ENCODE assay signal across 8 cellular contexts in genomic region chr20:5933802-5934436, GRCh38. TPM values are rescaled to one million over a fixed set of nuclear protein-coding genes. Genes with fewer than 3 reads are reported as not detected.
DNase-seq lines count a peak whose midpoint lies in the region; ATAC-seq lines count a peak whose summit lies in the region.

No MANE protein-coding gene starts in this region.

- intact Hi-C loops in aorta (cut with DNase I) = no loop called here

- WGBS in aorta, 2 donors = 56 to 61% methylated on average over 7 of the region's 7 CpGs

- H3K9me3 ChIP-seq in aorta (ENCODE audit: control insufficient read depth, low read length) = no peaks in the 10 kb centered on the region

- H3K27me3 ChIP-seq in aorta (ENCODE audit: control insufficient read depth in 1 of 2, insufficient read depth in 2 of 2, low read length in 1 of 2) = no peaks in the 10 kb centered on the region

- ATAC-seq in HG02973 (IDR thresholded peaks at IDR 0.05; ENCODE audit: unreplicated experiment) (peak; percentile 51), HG03520 (IDR thresholded peaks at IDR 0.05; ENCODE audit: unreplicated experiment) (no peak), aorta (ENCODE audit: low FRiP score) (no peak)

- H3K27ac ChIP-seq in aorta (ENCODE audit: low read depth in 1 of 2, low read length in 2 of 2) = no peak overlapping the region

- no peaks in the 10 kb centered on the region for H3K4me1 ChIP-seq in aorta (ENCODE audit: control insufficient read depth in 1 of 2, insufficient read depth in 2 of 2, low read length in 2 of 2)

- DNase-seq in NCI-H2196 (lab: John Stamatoyannopoulos, UW; ENCODE audit: unreplicated experiment) = peak; percentile 47
- DNase-seq in NCI-H2196 treated with DMSO at 0.1 percent for 48 hours (lab: John Stamatoyannopoulos, UW; ENCODE audit: unreplicated experiment) = no peak
- peak; percentile 42 for DNase-seq in RPMI7951 (ENCODE audit: low read depth)
- peak; percentile 62 for DNase-seq in iPS-NIHi7 (ENCODE audit: extremely low spot score)
- no peak for DNase-seq in NCI-H187 (lab: John Stamatoyannopoulos, UW)
- no peak for DNase-seq in aorta

- H3K4me3 ChIP-seq in aorta (ENCODE audit: low read length in 2 of 2) = no peak overlapping the region

- peaks cover 2 to 4% of the 10 kb centered on the region in 2 donors for H3K36me3 ChIP-seq in aorta (ENCODE audit: control insufficient read depth in 1 of 2, insufficient read depth in 2 of 2, low read length in 1 of 2)

RNA-seq across cellular contexts. Expression of gene TRMT6, which starts 16.4 kb away (rescaled TPM):
- total RNA-seq in RPMI7951 (2014; rRNA removed; shearing (Covaris generic)) = 20.9 and 21.9 TPM in 2 replicates
- 10 to 100 TPM in 1 of 2 donors, 1 to 10 TPM in 1; 8.9 to 11.0 TPM for total RNA-seq in aorta
- polyA plus RNA-seq in aorta = 1 to 10 TPM; 2.4 to 7.5 TPM

RNA-seq across cellular contexts. Expression of gene MCM8, which starts 16.5 kb away (rescaled TPM):
- 47.8 and 53.3 TPM in 2 replicates for total RNA-seq in RPMI7951 (2014; rRNA removed; shearing (Covaris generic))
- total RNA-seq in aorta = 1 to 10 TPM; 4.7 TPM
- polyA plus RNA-seq in aorta = 1 to 10 TPM; 1.6 to 3.5 TPM

RNA-seq across cellular contexts. Expression of gene CHGB, which starts 22.6 kb away (rescaled TPM):
- total RNA-seq in RPMI7951 (2014; rRNA removed; shearing (Covaris generic)) = 0.36 and 0.39 TPM in 2 replicates
- not detected for total RNA-seq in aorta
- 1 to 10 TPM in 1 of 2 donors, under 1 TPM in 1; 0.10 to 1.6 TPM for polyA plus RNA-seq in aorta

Comparison
In these comparisons a context has a peak if more than half of its experiments do, and no peak if none do; other contexts are left out.
1. DNase-seq: peak in NCI-H2196 (single experiment), RPMI7951 (single experiment) and iPS-NIHi7 (single experiment); none in NCI-H2196 treated with DMSO at 0.1 percent for 48 hours (single experiment), NCI-H187 (0 of 2) and aorta (0 of 2).